In genomic region chr11:93507517-93507916, GRCh38 we compare ENCODE assay signal across 8 cellular contexts.
"Had no signal": no experiment of that assay in that cellular context is flagged by ENCODE, and none has a peak within 500 bp of the region (broad histone marks: within the 10 kb centered on the region; RNA-seq: fewer than 3 reads in every experiment).

No MANE protein-coding gene starts in this region.

- H2AFZ ChIP-seq: GM23248 had no signal

- DNase-seq: GM23248, GOT3, H7, HFFc6, KBM-7 had no signal

- ATAC-seq: HCT116 had no signal

- H3K4me3 ChIP-seq: GM23248, HAP-1 had no signal

- H3K36me3 ChIP-seq: HAP-1 had no signal

- H3K9me3 ChIP-seq: HAP-1 had no signal

- H3K27ac ChIP-seq: GM23248 had no signal

- H3K4me1 ChIP-seq: HAP-1 had no signal

- FAIRE-seq: HTR-8/SVneo had no signal

- H3K9ac ChIP-seq: GM23248 had no signal
